In genomic region chr1:201513498-201514243, GRCh38 we compare ENCODE assay signal across 1 cellular context.
TF ChIP-seq lines count a peak whose summit lies in the region.

No MANE protein-coding gene starts in this region.

TF ChIP-seq in GM23338, 12 proteins besides CTCF, POLR2A, EP300 and RAD21 (continued from another document):
- TF ChIP-seq ZNF462 (CRISPR knock-in tag; IDR thresholded peaks at IDR 0.05) (no peak), EZH2phosphoT487 (IDR thresholded peaks at IDR 0.05; ENCODE audit: unreplicated experiment) (no peak), JUNB (IDR thresholded peaks at IDR 0.05; ENCODE audit: unreplicated experiment) (no peak), POLR2AphosphoS5 (IDR thresholded peaks at IDR 0.05; ENCODE audit: low read depth) (no peak), ZNF331 (CRISPR knock-in tag; IDR thresholded peaks at IDR 0.05; ENCODE audit: low read depth) (no peak), EZH2 (IDR thresholded peaks at IDR 0.05; ENCODE audit: low read depth, unreplicated experiment) (no peak), STAT1 (IDR thresholded peaks at IDR 0.05; ENCODE audit: unreplicated experiment) (no peak), REST (IDR thresholded peaks at IDR 0.05; ENCODE audit: unreplicated experiment) (no peak), CREB1 (CRISPR knock-in tag; IDR thresholded peaks at IDR 0.05; ENCODE audit: low read depth) (no peak)
- TF ChIP-seq, protein P1, sequence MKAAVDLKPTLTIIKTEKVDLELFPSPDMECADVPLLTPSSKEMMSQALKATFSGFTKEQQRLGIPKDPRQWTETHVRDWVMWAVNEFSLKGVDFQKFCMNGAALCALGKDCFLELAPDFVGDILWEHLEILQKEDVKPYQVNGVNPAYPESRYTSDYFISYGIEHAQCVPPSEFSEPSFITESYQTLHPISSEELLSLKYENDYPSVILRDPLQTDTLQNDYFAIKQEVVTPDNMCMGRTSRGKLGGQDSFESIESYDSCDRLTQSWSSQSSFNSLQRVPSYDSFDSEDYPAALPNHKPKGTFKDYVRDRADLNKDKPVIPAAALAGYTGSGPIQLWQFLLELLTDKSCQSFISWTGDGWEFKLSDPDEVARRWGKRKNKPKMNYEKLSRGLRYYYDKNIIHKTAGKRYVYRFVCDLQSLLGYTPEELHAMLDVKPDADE (IDR thresholded peaks at IDR 0.05): no peak
TF ChIP-seq in GM23338: peak in this region for 0.
